Comparison of ENCODE assay signal across 8 cellular contexts in genomic region chr15:59656935-59657634, GRCh38.
DNase-seq lines count a peak whose midpoint lies in the region; ATAC-seq and TF ChIP-seq lines count a peak whose summit lies in the region.

GTF2A2 (minus strand) TSS chr15:59657515; CDS start chr15:59652277, 5,238 bp downstream.

- H3K36me3 Mint-ChIP-seq in activated naive CD4-positive, alpha-beta T cell treated with anti-CD3 and anti-CD28 coated beads, Interleukin-2, amount 50 U/mL, for 24 hours, result peaks cover 14% of the 10 kb centered on the region

- ATAC-seq in HG02623 (IDR thresholded peaks at IDR 0.05; ENCODE audit: unreplicated experiment) (peak; percentile 98), SK-N-SH treated with all-trans-retinoic acid at 6 μM for 48 hours (peak; percentile 100)

- H3K27me3 Mint-ChIP-seq in activated naive CD4-positive, alpha-beta T cell treated with anti-CD3 and anti-CD28 coated beads, Interleukin-2, amount 50 U/mL, for 24 hours, result no peaks in the 10 kb centered on the region

- peak within 1 kb of the TSS; percentile 75 for H3K27ac Mint-ChIP-seq in activated naive CD4-positive, alpha-beta T cell treated with anti-CD3 and anti-CD28 coated beads, Interleukin-2, amount 50 U/mL, for 24 hours

- TF ChIP-seq CTCF in GM10266 (IDR thresholded peaks at IDR 0.05; ENCODE audit: control insufficient read depth, insufficient read depth, low read depth, missing control alignments), result no peak

- DNase-seq in GM10266 (ENCODE audit: extremely low spot score) (peak; percentile 92), NCI-H1092 treated with DMSO at 0.1 percent for 48 hours (lab: John Stamatoyannopoulos, UW) (peak; percentile 86), globus pallidus (ENCODE audit: low spot score) (peak; percentile 94), non-pigmented ciliary epithelial cell (ENCODE audit: low read depth) (peak; percentile 75), superior temporal gyrus (ENCODE audit: extremely low spot score) (peak; percentile 95)

- no peaks in the 10 kb centered on the region for H3K9me3 Mint-ChIP-seq in activated naive CD4-positive, alpha-beta T cell treated with anti-CD3 and anti-CD28 coated beads, Interleukin-2, amount 50 U/mL, for 24 hours

- no peak within 1 kb of the TSS for H3K4me3 Mint-ChIP-seq in activated naive CD4-positive, alpha-beta T cell treated with anti-CD3 and anti-CD28 coated beads, Interleukin-2, amount 50 U/mL, for 24 hours

- peaks cover 12% of the 10 kb centered on the region for H3K4me1 Mint-ChIP-seq in activated naive CD4-positive, alpha-beta T cell treated with anti-CD3 and anti-CD28 coated beads, Interleukin-2, amount 50 U/mL, for 24 hours

TF ChIP-seq in SK-N-SH treated with all-trans-retinoic acid at 6 μM for 48 hours, 23 proteins besides CTCF, POLR2A, EP300 and RAD21:
- no peak for TF ChIP-seq GLIS3 (CRISPR knock-in tag; IDR thresholded peaks at IDR 0.05)
- no peak for TF ChIP-seq BACH2 (CRISPR knock-in tag; IDR thresholded peaks at IDR 0.05; ENCODE audit: borderline replicate concordance)
- no peak for TF ChIP-seq POU6F1 (CRISPR knock-in tag; IDR thresholded peaks at IDR 0.05; ENCODE audit: borderline replicate concordance, low read depth)

Comparison
In these comparisons a context has a peak if more than half of its experiments do, and no peak if none do; other contexts are left out.
1. Peak in every context shown above with its lines: DNase-seq and ATAC-seq.